20 cellular contexts compared by ENCODE assay signal in the genomic region with DNA sequence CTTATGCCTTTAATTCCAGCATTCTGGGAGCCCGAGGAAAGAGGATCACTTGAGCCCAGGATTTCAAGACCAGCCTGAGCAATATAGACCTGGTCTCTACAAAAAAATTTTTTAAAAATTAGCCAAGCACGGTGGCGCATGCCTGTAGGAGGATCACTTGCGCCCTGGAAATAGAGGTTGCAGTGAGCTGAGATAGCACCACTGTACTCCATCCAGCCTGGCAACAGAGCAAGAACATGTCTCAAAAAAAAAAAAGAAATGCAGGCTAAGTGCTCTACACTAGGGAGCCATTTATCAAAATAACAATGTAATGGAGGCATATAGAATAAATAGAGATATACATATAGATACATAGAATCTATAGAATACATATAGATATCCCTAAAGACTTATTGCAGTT.
"Had no signal": no experiment of that assay in that cellular context is flagged by ENCODE, and none has a peak within 500 bp of the region (broad histone marks: within the 10 kb centered on the region; RNA-seq: fewer than 3 reads in every experiment).

No MANE protein-coding gene starts in this region.

- DNase-seq: effector CD4-positive, alpha-beta T cell; gastrocnemius medialis; mesenchymal stem cell; mucosa of descending colon; naive B cell; stimulated activated CD4-positive, alpha-beta T cell treated with anti-CD3 and anti-CD28 coated beads, Interleukin-2, amount 100 ng/mL, for 24 hours; stimulated activated CD4-positive, alpha-beta T cell treated with anti-CD3 and anti-CD28 coated beads, Interleukin-4, amount 100 ng/mL, for 24 hours; stimulated activated naive CD4-positive, alpha-beta T cell treated with Interleukin-2 at 50 U/mL for 16 hours; stomach; thyroid gland had no signal

- H3K27ac ChIP-seq: gastrocnemius medialis, neural progenitor cell, parathyroid adenoma, stomach, thyroid gland had no signal

- H3K9me3 Mint-ChIP-seq: mesothelial cell of epicardium; naive B cell; nephron; neural progenitor cell; stimulated activated effector memory CD8-positive, alpha-beta T cell treated with anti-CD3 and anti-CD28 coated beads, Interleukin-12 subunit alpha, Interleukin-12 subunit beta, amount 100 ng/mL, for 72 hours; type B pancreatic cell had no signal

- H3K9me3 ChIP-seq: gastrocnemius medialis, mucosa of descending colon, stomach, thyroid gland had no signal

- H3K4me3 Mint-ChIP-seq: mesothelial cell of epicardium; naive B cell; nephron; neural progenitor cell; stimulated activated effector memory CD8-positive, alpha-beta T cell treated with anti-CD3 and anti-CD28 coated beads, Interleukin-12 subunit alpha, Interleukin-12 subunit beta, amount 100 ng/mL, for 72 hours; type B pancreatic cell had no signal

- H3K9ac ChIP-seq: neural progenitor cell, parathyroid adenoma had no signal

- H3K27me3 ChIP-seq: dorsolateral prefrontal cortex, gastrocnemius medialis, neural progenitor cell, stomach, thyroid gland had no signal

- H3K27me3 Mint-ChIP-seq: naive B cell, type B pancreatic cell had no signal

- H3K4me3 ChIP-seq: dorsolateral prefrontal cortex, gastrocnemius medialis, mucosa of descending colon, neural progenitor cell, smooth muscle cell, stomach, thyroid gland had no signal

- H3K4me1 ChIP-seq: gastrocnemius medialis, neural progenitor cell, parathyroid adenoma, thyroid gland had no signal

- H3K4me1 Mint-ChIP-seq: neural progenitor cell had no signal

- H2AFZ ChIP-seq: neural progenitor cell, parathyroid adenoma had no signal

- ATAC-seq: gastrocnemius medialis; mucosa of descending colon; sciatic nerve; stimulated activated effector memory CD8-positive, alpha-beta T cell treated with anti-CD3 and anti-CD28 coated beads, Interleukin-12 subunit alpha, Interleukin-12 subunit beta, amount 100 ng/mL, for 72 hours had no signal

- H3K27ac Mint-ChIP-seq: nephron; neural progenitor cell; progenitor cell of endocrine pancreas; stimulated activated effector memory CD8-positive, alpha-beta T cell treated with anti-CD3 and anti-CD28 coated beads, Interleukin-12 subunit alpha, Interleukin-12 subunit beta, amount 100 ng/mL, for 72 hours; type B pancreatic cell had no signal

- H3K4me2 ChIP-seq: neural progenitor cell, smooth muscle cell had no signal

- H3K79me2 ChIP-seq: parathyroid adenoma had no signal
